In genomic region chr11:35783803-35784202, GRCh38 we compare ENCODE assay signal across 1 cellular context.
TF ChIP-seq lines count a peak whose summit lies in the region.

No MANE protein-coding gene starts in this region.

TF ChIP-seq in K562, 482 proteins besides CTCF, POLR2A, EP300 and RAD21 (continued from another document):
- no peak for TF ChIP-seq AFF1 (IDR thresholded peaks at IDR 0.05; ENCODE audit: low read depth in 1 of 2, partially characterized antibody in 2 of 2)
- 0 out of 2 replicates have a peak, but pooled peaks have one; percentile 32 for TF ChIP-seq PYGO2 (tag; IDR thresholded peaks at IDR 0.05)
- no peak for TF ChIP-seq FOXA1 (IDR thresholded peaks at IDR 0.05; ENCODE audit: borderline replicate concordance)
- TF ChIP-seq RBM17 (IDR thresholded peaks at IDR 0.05; ENCODE audit: borderline replicate concordance, low read depth, low read length) = no peak
- TF ChIP-seq ZNF12 (CRISPR knock-in tag; IDR thresholded peaks at IDR 0.05) = no peak
- TF ChIP-seq ZNF740 (CRISPR knock-in tag; IDR thresholded peaks at IDR 0.05) = no peak
- 0 out of 4 replicates have a peak, but pooled peaks of 1 of the 2 experiments have one; percentile 49 for TF ChIP-seq ZNF740 (tag; IDR thresholded peaks at IDR 0.05)
- no peak for TF ChIP-seq ZNF134 (CRISPR knock-in tag; conservative IDR thresholded peaks at IDR 0.05)
- no peak for TF ChIP-seq WHSC1 (IDR thresholded peaks at IDR 0.05; ENCODE audit: low read length)
- TF ChIP-seq NR2C1 (IDR thresholded peaks at IDR 0.05) = no peak
- TF ChIP-seq NR2C1 (tag; IDR thresholded peaks at IDR 0.05) = peak; percentile 16; the same call in 1 of the 2 replicates
- no peak for TF ChIP-seq ZNF354B (CRISPR knock-in tag; IDR thresholded peaks at IDR 0.05)
- no peak for TF ChIP-seq RBBP5 (IDR thresholded peaks at IDR 0.05; ENCODE audit: borderline replicate concordance, insufficient read depth, low read length, poor library complexity, severe bottlenecking)
- no peak for TF ChIP-seq KAT8 (IDR thresholded peaks at IDR 0.05; ENCODE audit: low read depth)
- TF ChIP-seq ZKSCAN8 (CRISPR knock-in tag; IDR thresholded peaks at IDR 0.05) = no peak
